12 cellular contexts compared by ENCODE assay signal in the genomic region with DNA sequence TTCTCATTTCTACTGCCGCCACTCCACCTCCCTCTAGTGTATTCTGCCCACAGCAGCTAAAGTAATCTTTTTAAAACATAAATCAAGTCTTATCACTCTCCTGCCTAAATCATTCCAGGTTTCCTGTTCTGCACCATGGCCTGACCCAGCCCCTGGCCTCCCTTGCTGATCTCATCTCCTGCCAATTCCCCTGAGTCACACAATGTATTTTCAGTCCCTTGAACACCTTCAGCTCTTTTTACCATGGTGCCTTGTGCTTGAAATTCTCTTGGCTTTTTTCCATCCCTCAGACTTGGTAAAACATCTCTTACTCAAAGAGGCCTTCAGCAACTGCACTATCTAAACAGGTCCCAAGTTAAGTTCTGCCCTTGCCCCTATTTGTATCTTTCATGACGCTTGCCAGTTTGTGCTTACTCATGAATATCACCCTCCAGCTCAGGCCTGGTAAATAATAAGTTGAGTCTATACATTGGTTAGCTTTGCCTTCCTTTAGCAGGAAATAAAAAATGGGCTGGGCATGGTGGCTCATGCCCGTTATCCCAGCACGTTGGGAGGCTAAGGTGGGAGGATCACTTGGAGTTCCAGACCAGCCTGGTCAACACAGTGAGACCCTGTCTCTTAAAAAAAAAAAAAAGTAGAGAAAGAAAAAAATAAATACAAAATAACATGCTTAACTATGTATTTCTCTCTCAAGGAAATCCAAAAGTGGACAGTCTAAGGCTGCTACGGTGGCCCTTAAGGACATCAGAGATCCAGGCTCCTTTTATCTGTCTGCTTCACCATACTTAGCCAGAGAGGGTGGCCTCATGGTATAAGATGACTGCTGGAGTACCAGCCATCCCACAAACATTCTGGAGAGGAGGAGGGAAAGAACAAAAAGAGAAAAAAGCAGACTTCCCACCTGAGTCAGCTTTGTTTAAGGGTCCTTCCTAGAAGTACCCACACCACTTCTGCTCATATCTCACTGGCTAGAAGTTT.
DNase-seq lines count a peak whose midpoint lies in the region; ATAC-seq and TF ChIP-seq lines count a peak whose summit lies in the region.
"Had no signal": no experiment of that assay in that cellular context is flagged by ENCODE, and none has a peak within 500 bp of the region (broad histone marks: within the 10 kb centered on the region; RNA-seq: fewer than 3 reads in every experiment).

No MANE protein-coding gene starts in this region.

- no peaks in the 10 kb centered on the region for H3K27me3 Mint-ChIP-seq in MCF 10A (ENCODE audit: insufficient read depth, unreplicated experiment)
- H3K27me3 Mint-ChIP-seq: B cell had no signal

- BruUV-seq in MCF 10A (replicated peaks; lab: Mats Ljungman, UMichigan), result no TSS peak

- TF ChIP-seq POLR2A in breast epithelium (IDR thresholded peaks at IDR 0.05), result no peak

- intact Hi-C loops in MCF 10A (cut with micrococcal nuclease) (no loop called here), breast epithelium (cut with DNase I; ENCODE audit: low total_unique reads) (no loop called here)

- H3K4me3 ChIP-seq in breast epithelium (no peak overlapping the region), brain microvascular endothelial cell (ENCODE audit: low read depth, low read length) (no peak overlapping the region)

- in situ Hi-C loops in brain microvascular endothelial cell (cut with HindIII; ENCODE audit: low pct_ligation_motif_present, low sequenced_read_pairs), result no loop called here

- peaks cover 15% of the 10 kb centered on the region for H3K4me1 Mint-ChIP-seq in MCF 10A (ENCODE audit: insufficient read depth, unreplicated experiment)
- H3K4me1 Mint-ChIP-seq: B cell had no signal

- peaks cover 73% of the 10 kb centered on the region for H3K36me3 Mint-ChIP-seq in MCF 10A (ENCODE audit: insufficient read depth, unreplicated experiment)

- peak; percentile 85 for DNase-seq in MCF 10A (ENCODE audit: unreplicated experiment)
- DNase-seq in breast epithelium (ENCODE audit: low spot score in 2 of 2), result no peak
- peak; percentile 79 for DNase-seq in brain microvascular endothelial cell
- DNase-seq in kidney glomerular epithelial cell (lab: John Stamatoyannopoulos, UW), result peak; percentile 98
- DNase-seq in occipital lobe (lab: John Stamatoyannopoulos, UW), result no peak
- DNase-seq in hypothalamus (lab: John Stamatoyannopoulos, UW), result no peak
- DNase-seq in Ammon's horn (ENCODE audit: low spot score), result no peak
- DNase-seq: activated gamma-delta T cell treated with Interleukin-2 at 50 U/mL for 16 hours, NCI-H2081 treated with DMSO at 0.1 percent for 48 hours had no signal

- H3K4me1 ChIP-seq in breast epithelium, result no peaks in the 10 kb centered on the region

- no peak overlapping the region for H3K27ac ChIP-seq in breast epithelium
- H3K27ac ChIP-seq in brain microvascular endothelial cell, result no peak overlapping the region

- CTCF ChIA-PET in MCF 10A (lab: Yijun Ruan, JAX), result interaction anchor here (0.6 to 2.3 kb wide), 7 partner anchors 16 to 326 kb away, joined by 3 to 9 read pairs (median 3); no protein-coding TSS in a partner anchor

- H3K27ac Mint-ChIP-seq in MCF 10A (ENCODE audit: low read depth, unreplicated experiment), result peak overlapping the region; percentile 57
- H3K27ac Mint-ChIP-seq: B cell; T-helper 1 cell treated with Interleukin-12 subunit alpha and Interleukin-12 subunit beta and Interleukin-4 antibody, amounts not matched to agents 30 μg/mL and 1 μg/mL, for 36 hours had no signal

- H3K27me3 ChIP-seq in breast epithelium (no peaks in the 10 kb centered on the region), brain microvascular endothelial cell (replicated peaks) (no peaks in the 10 kb centered on the region)

- H3K36me3 ChIP-seq in breast epithelium (peaks cover 4% of the 10 kb centered on the region), brain microvascular endothelial cell (replicated peaks) (peaks cover 18% of the 10 kb centered on the region)

- H3K9me3 ChIP-seq in breast epithelium, result peaks cover 0 to 4% of the 10 kb centered on the region in 2 donors

- no peaks in the 10 kb centered on the region for H3K9me3 Mint-ChIP-seq in MCF 10A (ENCODE audit: unreplicated experiment)
- H3K9me3 Mint-ChIP-seq: T-helper 1 cell treated with Interleukin-12 subunit alpha and Interleukin-12 subunit beta and Interleukin-4 antibody, amounts not matched to agents 30 μg/mL and 1 μg/mL, for 36 hours had no signal

- POLR2A ChIA-PET in MCF 10A (lab: Yijun Ruan, JAX), result interaction anchor here (0.5 to 2.3 kb wide), 15 partner anchors 12 to 417 kb away, joined by 3 to 12 read pairs (median 4); a partner anchor contains a TSS

- H3K4me3 Mint-ChIP-seq in MCF 10A (ENCODE audit: unreplicated experiment), result no peak overlapping the region
- H3K4me3 Mint-ChIP-seq: B cell; T-helper 1 cell treated with Interleukin-12 subunit alpha and Interleukin-12 subunit beta and Interleukin-4 antibody, amounts not matched to agents 30 μg/mL and 1 μg/mL, for 36 hours had no signal

- TF ChIP-seq CTCF in MCF 10A (IDR thresholded peaks at IDR 0.05; ENCODE audit: unreplicated experiment) (no peak), breast epithelium (IDR thresholded peaks at IDR 0.05) (no peak), brain microvascular endothelial cell (IDR thresholded peaks at IDR 0.05; ENCODE audit: low read depth, low read length, missing control alignments) (no peak)

- ATAC-seq in HG03342 (IDR thresholded peaks at IDR 0.05; ENCODE audit: unreplicated experiment), result no peak

Comparison
In these comparisons a context has a peak if more than half of its experiments do, and no peak if none do; other contexts are left out.
1. DNase-seq: peak in MCF 10A (single experiment), brain microvascular endothelial cell (single experiment) and kidney glomerular epithelial cell (single experiment); none in breast epithelium (0 of 2), occipital lobe (single experiment), hypothalamus (0 of 51) and Ammon's horn (single experiment).